7 cellular contexts compared by ENCODE assay signal in genomic region chr9:102650896-102651295, GRCh38.
"Had no signal": no experiment of that assay in that cellular context is flagged by ENCODE, and none has a peak within 500 bp of the region (broad histone marks: within the 10 kb centered on the region; RNA-seq: fewer than 3 reads in every experiment).

No MANE protein-coding gene starts in this region.

- DNase-seq: GM23248, GOT3, H7, H9, HCEC 1CT, HFFc6 had no signal

- FAIRE-seq: H1 had no signal
